Comparison of ENCODE assay signal across 16 cellular contexts in the genomic region with DNA sequence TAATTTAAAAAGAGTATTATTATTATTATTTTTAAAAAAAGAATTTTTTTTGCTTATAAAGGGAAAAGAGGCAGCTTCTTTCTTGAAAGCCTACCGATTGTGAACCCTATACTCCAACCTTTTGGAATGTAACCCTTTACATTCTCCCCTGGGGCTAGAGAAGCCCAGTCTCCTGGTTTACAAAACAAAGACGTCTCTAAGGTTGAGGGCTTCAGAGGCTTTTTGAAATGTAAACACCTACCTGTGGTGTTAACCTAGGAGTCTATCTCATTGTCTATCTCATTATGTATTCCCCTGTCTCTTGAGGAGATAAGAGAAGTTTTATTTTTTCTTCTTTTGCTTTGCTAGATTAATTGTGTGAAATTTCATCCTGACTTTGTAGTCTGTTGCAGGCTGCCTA. TPM values are rescaled to one million over a fixed set of nuclear protein-coding genes. Genes with fewer than 3 reads are reported as not detected.
DNase-seq lines count a peak whose midpoint lies in the region; ATAC-seq and TF ChIP-seq lines count a peak whose summit lies in the region.
"Had no signal": no experiment of that assay in that cellular context is flagged by ENCODE, and none has a peak within 500 bp of the region (broad histone marks: within the 10 kb centered on the region; RNA-seq: fewer than 3 reads in every experiment).

No MANE protein-coding gene starts in this region.

- peaks cover 66% of the 10 kb centered on the region for H3K4me1 ChIP-seq in CD4-positive, CD25-positive, alpha-beta regulatory T cell (ENCODE audit: control insufficient read depth, insufficient read depth, low read length, poor library complexity, severe bottlenecking)
- H3K4me1 ChIP-seq in DND-41 (ENCODE audit: insufficient read depth, low read length) (peaks cover 55% of the 10 kb centered on the region), iPS DF 6.9 (ENCODE audit: control insufficient read depth, insufficient read depth, low read length) (no peaks in the 10 kb centered on the region)

- no peaks in the 10 kb centered on the region for H3K27me3 ChIP-seq in CD4-positive, CD25-positive, alpha-beta regulatory T cell (ENCODE audit: control insufficient read depth, insufficient read depth, low read length)
- H3K27me3 ChIP-seq in DND-41 (ENCODE audit: insufficient read depth, low read length, poor library complexity) = no peaks in the 10 kb centered on the region
- H3K27me3 ChIP-seq in iPS DF 6.9 (ENCODE audit: control insufficient read depth, insufficient read depth, low read length) = peaks cover 79% of the 10 kb centered on the region

- peak overlapping the region in 1 of 3 donors; percentile 90 for H3K27ac Mint-ChIP-seq in CD4-positive, CD25-positive, alpha-beta regulatory T cell
- no peak overlapping the region for H3K27ac Mint-ChIP-seq in WTC11
- H3K27ac Mint-ChIP-seq: natural killer cell treated with Interleukin-12 subunit alpha and Interleukin-12 subunit beta and Interleukin-15 and Interleukin-18, amount 100 ng/mL, for 72 hours had no signal

- no peaks in the 10 kb centered on the region for H3K36me3 ChIP-seq in CD4-positive, CD25-positive, alpha-beta regulatory T cell (ENCODE audit: control insufficient read depth, insufficient read depth, low read length)
- H3K36me3 ChIP-seq in DND-41 (ENCODE audit: insufficient read depth, low read length) = no peaks in the 10 kb centered on the region
- no peaks in the 10 kb centered on the region for H3K36me3 ChIP-seq in iPS DF 6.9 (ENCODE audit: control insufficient read depth, insufficient read depth, low read length)
- H3K36me3 ChIP-seq: lower lobe of right lung had no signal

- H3K4me1 Mint-ChIP-seq in CD4-positive, CD25-positive, alpha-beta regulatory T cell = peaks cover 34 to 86% (median 64%) of the 10 kb centered on the region in 4 donors
- peaks cover 12% of the 10 kb centered on the region for H3K4me1 Mint-ChIP-seq in WTC11

- H3K27me3 Mint-ChIP-seq in CD4-positive, CD25-positive, alpha-beta regulatory T cell = no peaks in the 10 kb centered on the region
- peaks cover 98% of the 10 kb centered on the region for H3K27me3 Mint-ChIP-seq in WTC11 (ENCODE audit: low read depth)

- peaks cover 0 to 1% (median 0%) of the 10 kb centered on the region in 7 donors for H3K9me3 Mint-ChIP-seq in CD4-positive, CD25-positive, alpha-beta regulatory T cell
- H3K9me3 Mint-ChIP-seq in WTC11 = no peaks in the 10 kb centered on the region
- H3K9me3 Mint-ChIP-seq: natural killer cell treated with Interleukin-12 subunit alpha and Interleukin-12 subunit beta and Interleukin-15 and Interleukin-18, amount 100 ng/mL, for 72 hours had no signal

- H4K20me1 ChIP-seq in DND-41 (ENCODE audit: insufficient read depth, low read length) = no peaks in the 10 kb centered on the region

- no peaks in the 10 kb centered on the region for H3K9me3 ChIP-seq in CD4-positive, CD25-positive, alpha-beta regulatory T cell (ENCODE audit: control insufficient read depth in 2 of 2, low read length in 2 of 2)
- H3K9me3 ChIP-seq in DND-41 (ENCODE audit: insufficient read depth, low read length, severe bottlenecking) = no peaks in the 10 kb centered on the region
- no peaks in the 10 kb centered on the region for H3K9me3 ChIP-seq in iPS DF 6.9 (ENCODE audit: control insufficient read depth, insufficient read depth, low read length)
- H3K9me3 ChIP-seq: lower lobe of right lung had no signal

- CTCF ChIA-PET in WTC11 (lab: Charles Lee) = interaction anchor here (0.6 to 1.3 kb wide), 3 partner anchors 12 to 89 kb away, joined by 3 to 5 read pairs (median 5); no protein-coding TSS in a partner anchor

- H2AFZ ChIP-seq in DND-41 (ENCODE audit: low read depth, low read length) = no peak overlapping the region

- TF ChIP-seq CTCF in DND-41 (IDR thresholded peaks at IDR 0.05; ENCODE audit: borderline replicate concordance, extremely low read depth, low read length, poor library complexity, severe bottlenecking) (no peak), WTC11 (IDR thresholded peaks at IDR 0.05) (no peak)

- H3K79me2 ChIP-seq in DND-41 (ENCODE audit: insufficient read depth, low read length) = peaks cover 85% of the 10 kb centered on the region

- POLR2A ChIA-PET in WTC11 (lab: Charles Lee) = no interaction called here

- peak overlapping the region; percentile 22 to 75 (median 68) for H3K4me3 Mint-ChIP-seq in CD4-positive, CD25-positive, alpha-beta regulatory T cell
- H3K4me3 Mint-ChIP-seq in WTC11 = no peak overlapping the region

- no peak overlapping the region for H3K9ac ChIP-seq in DND-41 (ENCODE audit: low read depth, low read length)

- no peak for ATAC-seq in CD4-positive, CD25-positive, alpha-beta regulatory T cell (ENCODE audit: low read depth in 2 of 2)
- no peak for ATAC-seq in DND-41 (ENCODE audit: insufficient read depth, low read depth)
- peak; percentile 99 for ATAC-seq in WTC11
- ATAC-seq in GM21515 (IDR thresholded peaks at IDR 0.05; ENCODE audit: unreplicated experiment) = no peak
- ATAC-seq: lower lobe of right lung had no signal

- no CpG with 5 or more reads among the region's 2 CpGs for WGBS in iPS DF 6.9 (ENCODE audit: insufficient coverage, insufficient read length)

- no peak overlapping the region for H3K27ac ChIP-seq in CD4-positive, CD25-positive, alpha-beta regulatory T cell (ENCODE audit: insufficient read depth, low read length, poor library complexity, severe bottlenecking)
- H3K27ac ChIP-seq in DND-41 (ENCODE audit: low read length) = 0 out of 2 replicates have a peak overlapping the region, but pooled peaks have one; percentile 19
- H3K27ac ChIP-seq in iPS DF 6.9 (ENCODE audit: low read length) = no peak overlapping the region
- H3K27ac ChIP-seq: lower lobe of right lung had no signal

- H3K4me3 ChIP-seq in CD4-positive, CD25-positive, alpha-beta regulatory T cell (ENCODE audit: low read depth, low read length) = peak overlapping the region; percentile 49
- H3K4me3 ChIP-seq in DND-41 (ENCODE audit: low read depth in 1 of 2, low read length in 2 of 2) = no peak overlapping the region
- no peak overlapping the region for H3K4me3 ChIP-seq in iPS DF 6.9 (ENCODE audit: low read length)
- H3K4me3 ChIP-seq: lower lobe of right lung had no signal

- H3K36me3 Mint-ChIP-seq in CD4-positive, CD25-positive, alpha-beta regulatory T cell = peaks cover 38% of the 10 kb centered on the region
- no peaks in the 10 kb centered on the region for H3K36me3 Mint-ChIP-seq in WTC11

- no peak for DNase-seq in CD4-positive, CD25-positive, alpha-beta regulatory T cell
- no peak for DNase-seq in DND-41
- DNase-seq in WTC11 (ENCODE audit: low spot score) = no peak
- peak; percentile 11 for DNase-seq in iPS DF 6.9 (ENCODE audit: low read depth, low spot score)
- DNase-seq in NCI-H1930 (lab: John Stamatoyannopoulos, UW) = no peak
- no peak for DNase-seq in NCI-H146 treated with DMSO at 0.1 percent for 48 hours (lab: John Stamatoyannopoulos, UW; ENCODE audit: unreplicated experiment)
- DNase-seq: DMS 273 treated with DMSO at 0.1 percent for 48 hours, IMR-90, lower lobe of right lung, NCI-H1092 treated with DMSO at 0.1 percent for 48 hours, NCI-H446 treated with DMSO at 0.1 percent for 48 hours, OCI-M1 had no signal

- peak overlapping the region; percentile 24; the same call in 1 of the 2 replicates for H3K4me2 ChIP-seq in DND-41 (ENCODE audit: insufficient read depth, low read length)

TF ChIP-seq in WTC11, 78 proteins besides CTCF, POLR2A, EP300 and RAD21:
- TF ChIP-seq FOXK1 (CRISPR knock-in tag; IDR thresholded peaks at IDR 0.05) (peak; percentile 77; the same call in 1 of the 2 replicates), TEAD1 (CRISPR knock-in tag; IDR thresholded peaks at IDR 0.05) (0 out of 2 replicates have a peak, but pooled peaks have one; percentile 39), CREB1 (CRISPR knock-in tag; IDR thresholded peaks at IDR 0.05) (no peak)
- TF ChIP-seq, protein P1, sequence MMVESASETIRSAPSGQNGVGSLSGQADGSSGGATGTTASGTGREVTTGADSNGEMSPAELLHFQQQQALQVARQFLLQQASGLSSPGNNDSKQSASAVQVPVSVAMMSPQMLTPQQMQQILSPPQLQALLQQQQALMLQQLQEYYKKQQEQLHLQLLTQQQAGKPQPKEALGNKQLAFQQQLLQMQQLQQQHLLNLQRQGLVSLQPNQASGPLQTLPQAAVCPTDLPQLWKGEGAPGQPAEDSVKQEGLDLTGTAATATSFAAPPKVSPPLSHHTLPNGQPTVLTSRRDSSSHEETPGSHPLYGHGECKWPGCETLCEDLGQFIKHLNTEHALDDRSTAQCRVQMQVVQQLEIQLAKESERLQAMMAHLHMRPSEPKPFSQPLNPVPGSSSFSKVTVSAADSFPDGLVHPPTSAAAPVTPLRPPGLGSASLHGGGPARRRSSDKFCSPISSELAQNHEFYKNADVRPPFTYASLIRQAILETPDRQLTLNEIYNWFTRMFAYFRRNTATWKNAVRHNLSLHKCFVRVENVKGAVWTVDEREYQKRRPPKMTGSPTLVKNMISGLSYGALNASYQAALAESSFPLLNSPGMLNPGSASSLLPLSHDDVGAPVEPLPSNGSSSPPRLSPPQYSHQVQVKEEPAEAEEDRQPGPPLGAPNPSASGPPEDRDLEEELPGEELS (CRISPR knock-in tag; IDR thresholded peaks at IDR 0.05) = peak; percentile 26; the same call in 1 of the 2 replicates

RNA-seq across cellular contexts. Expression of gene TNFSF8, which starts 4.7 kb away (rescaled TPM):
- 47.3 TPM for total RNA-seq in CD4-positive, CD25-positive, alpha-beta regulatory T cell
- 10 to 100 TPM; 31.4 to 78.1 (median 50.7) TPM for polyA plus RNA-seq in CD4-positive, CD25-positive, alpha-beta regulatory T cell
- total RNA-seq in WTC11 (2021) = 0.25 TPM in 1 of 3 replicates, not detected in the others
- total RNA-seq: fibroblast of villous mesenchyme, IMR-90, pulmonary artery endothelial cell had no signal
- polyA plus RNA-seq: IMR-90 had no signal

Comparison
In these comparisons a context has a peak if more than half of its experiments do, and no peak if none do; other contexts are left out.
1. RNA of gene TNFSF8, which starts 4.7 kb away (total RNA-seq): 47.3 TPM in CD4-positive, CD25-positive, alpha-beta regulatory T cell (single experiment); 0.25 TPM in WTC11; every median in the first group is over 10 times any median in the second.